14 cellular contexts compared by ENCODE assay signal in the genomic region with DNA sequence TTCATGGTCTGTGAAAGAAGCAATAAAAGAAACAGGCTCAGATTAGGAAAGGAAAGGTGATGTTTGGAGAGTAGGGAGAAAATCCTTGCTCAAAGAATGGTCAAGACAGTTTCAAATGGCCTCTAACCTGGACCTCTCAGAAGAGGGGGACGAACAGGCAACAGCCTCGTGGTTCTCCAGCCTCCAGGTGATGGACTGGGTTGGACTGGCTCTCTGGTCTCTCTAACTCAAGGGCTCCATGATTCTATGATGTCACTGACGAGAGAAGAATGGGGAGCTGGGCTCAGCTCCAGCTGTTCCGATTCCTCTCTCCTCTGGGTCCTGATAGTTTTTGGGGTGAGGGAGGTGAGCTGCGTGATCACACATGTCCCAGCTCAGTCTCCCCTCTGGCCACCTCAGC. TPM values are rescaled to one million over a fixed set of nuclear protein-coding genes. Genes with fewer than 3 reads are reported as not detected.
DNase-seq lines count a peak whose midpoint lies in the region; ATAC-seq and TF ChIP-seq lines count a peak whose summit lies in the region.
"Had no signal": no experiment of that assay in that cellular context is flagged by ENCODE, and none has a peak within 500 bp of the region (broad histone marks: within the 10 kb centered on the region; RNA-seq: fewer than 3 reads in every experiment).

A gene (plus strand): TSS at position 301 of the 400 bp plus-strand sequence. CDS start 327 bp downstream, outside the sequence.

- no peak within 1 kb of the TSS for H3K4me3 ChIP-seq in mammary epithelial cell (replicated peaks in 1 of 3; ENCODE audit: insufficient read depth in 1 of 3, low read depth in 2 of 3, low read length in 3 of 3)
- H3K4me3 ChIP-seq in kidney epithelial cell (ENCODE audit: low read depth, low read length) = no peak within 1 kb of the TSS
- H3K4me3 ChIP-seq in thymus (ENCODE audit: low read length) = no peak within 1 kb of the TSS

- H3K36me3 ChIP-seq in mammary epithelial cell (ENCODE audit: insufficient read depth, low read length) (peaks cover 23% of the 10 kb centered on the region), kidney epithelial cell (ENCODE audit: control insufficient read depth, insufficient read depth, low read length) (peaks cover 4% of the 10 kb centered on the region), thymus (ENCODE audit: control insufficient read depth, insufficient read depth) (peaks cover 11% of the 10 kb centered on the region)

- H3K36me3 Mint-ChIP-seq in activated CD4-positive, alpha-beta T cell treated with anti-CD3 and anti-CD28 coated beads for 36 hours (ENCODE audit: low read depth) = peaks cover 51% of the 10 kb centered on the region

- H3K27me3 Mint-ChIP-seq in activated CD4-positive, alpha-beta T cell treated with anti-CD3 and anti-CD28 coated beads for 36 hours = no peaks in the 10 kb centered on the region
- H3K27me3 Mint-ChIP-seq: activated naive CD8-positive, alpha-beta T cell had no signal

- no peaks in the 10 kb centered on the region for H3K27me3 ChIP-seq in mammary epithelial cell (ENCODE audit: insufficient read depth, low read length)
- H3K27me3 ChIP-seq in kidney epithelial cell (ENCODE audit: control insufficient read depth, insufficient read depth, low read length) = no peaks in the 10 kb centered on the region
- H3K27me3 ChIP-seq in thymus (ENCODE audit: control insufficient read depth, insufficient read depth) = no peaks in the 10 kb centered on the region

- TF ChIP-seq CTCF in mammary epithelial cell (conservative IDR thresholded peaks at IDR 0.05 in 1 of 2, IDR thresholded peaks at IDR 0.05 in 1 of 2; ENCODE audit: extremely low read depth in 1 of 2, insufficient read depth in 1 of 2, low read depth in 1 of 2, low read length in 2 of 2) (no peak), kidney epithelial cell (IDR thresholded peaks at IDR 0.05; ENCODE audit: insufficient read depth, low read length, poor library complexity, severe bottlenecking) (no peak)

- H3K9me3 Mint-ChIP-seq in activated CD4-positive, alpha-beta T cell treated with anti-CD3 and anti-CD28 coated beads for 36 hours (ENCODE audit: low read depth) = peaks cover 5% of the 10 kb centered on the region

- 100% methylated on average over 2 of the region's 5 CpGs for WGBS in mammary epithelial cell (ENCODE audit: low coverage, missing lambda C conversion rate)
- WGBS in thymus = 99% methylated on average over 5 of the region's 5 CpGs

- POLR2A ChIA-PET in activated CD4-positive, alpha-beta T cell treated with anti-CD3 and anti-CD28 coated beads for 36 hours (lab: Charles Lee) = no interaction called here

- H3K4me1 Mint-ChIP-seq in activated CD4-positive, alpha-beta T cell treated with anti-CD3 and anti-CD28 coated beads for 36 hours = peaks cover 1% of the 10 kb centered on the region
- H3K4me1 Mint-ChIP-seq: nephron progenitor cell had no signal

- H4K20me1 ChIP-seq in mammary epithelial cell (ENCODE audit: insufficient read depth, low read length) = no peaks in the 10 kb centered on the region

- no peaks in the 10 kb centered on the region for H3K4me1 ChIP-seq in mammary epithelial cell (ENCODE audit: insufficient read depth, low read length)
- H3K4me1 ChIP-seq in thymus (ENCODE audit: control insufficient read depth, insufficient read depth, low read length) = no peaks in the 10 kb centered on the region

- no peak within 1 kb of the TSS for H3K4me3 Mint-ChIP-seq in activated CD4-positive, alpha-beta T cell treated with anti-CD3 and anti-CD28 coated beads for 36 hours
- H3K4me3 Mint-ChIP-seq: activated naive CD8-positive, alpha-beta T cell; nephron progenitor cell; stimulated activated effector memory CD8-positive, alpha-beta T cell treated with anti-CD3 and anti-CD28 coated beads, Interleukin-12 subunit alpha, Interleukin-12 subunit beta, amount 100 ng/mL, for 72 hours had no signal

- dilution Hi-C loops in mammary epithelial cell (cut with HindIII; ENCODE audit: low sequenced_read_pairs) = no loop called here

- H3K4me2 ChIP-seq in mammary epithelial cell (ENCODE audit: insufficient read depth, low read depth, low read length) = no peak within 1 kb of the TSS

- CTCF ChIA-PET in activated CD4-positive, alpha-beta T cell treated with anti-CD3 and anti-CD28 coated beads for 36 hours (lab: Charles Lee) = interaction anchor here (0.7 kb wide), 1 partner anchor 12 kb away, joined by 4 read pairs; no protein-coding TSS in a partner anchor
- CTCF ChIA-PET in mammary epithelial cell (lab: Charles Lee; ENCODE audit: low non-redundant PET) = no interaction called here

- DNase-seq in activated CD4-positive, alpha-beta T cell treated with anti-CD3 and anti-CD28 coated beads for 36 hours = no peak
- no peak for DNase-seq in activated CD4-positive, alpha-beta T cell treated with anti-CD3 and anti-CD28 coated beads, Interleukin-2, amount 50 U/mL, for 1 hour
- no peak for DNase-seq in mammary epithelial cell
- no peak for DNase-seq in kidney epithelial cell (ENCODE audit: low read depth)
- no peak for DNase-seq in NCI-H1930 (lab: John Stamatoyannopoulos, UW)
- DNase-seq in NCI-H1092 treated with DMSO at 0.1 percent for 48 hours (lab: John Stamatoyannopoulos, UW) = no peak
- DNase-seq in activated gamma-delta T cell (lab: John Stamatoyannopoulos, UW) = no peak
- DNase-seq: DMS79, NCI-H1092, NCI-H748 treated with DMSO at 0.1 percent for 48 hours, nephron progenitor cell had no signal

- H3K27ac ChIP-seq in mammary epithelial cell (ENCODE audit: insufficient read depth, low read depth, low read length) (no peak within 1 kb of the TSS), thymus (ENCODE audit: low read depth) (no peak within 1 kb of the TSS)

- no peaks in the 10 kb centered on the region for H3K9me3 ChIP-seq in mammary epithelial cell (replicated peaks; ENCODE audit: insufficient read depth, low read length)
- H3K9me3 ChIP-seq in thymus (ENCODE audit: control insufficient read depth) = no peaks in the 10 kb centered on the region

- in situ Hi-C loops in mammary epithelial cell (cut with MboI; ENCODE audit: low sequenced_read_pairs in 2 of 2) = no loop called here

- peaks cover 5% of the 10 kb centered on the region for H3K79me2 ChIP-seq in mammary epithelial cell (ENCODE audit: insufficient read depth, low read length)

- ATAC-seq in activated CD4-positive, alpha-beta T cell treated with anti-CD3 and anti-CD28 coated beads for 36 hours = no peak
- ATAC-seq: stimulated activated effector memory CD8-positive, alpha-beta T cell treated with anti-CD3 and anti-CD28 coated beads, Interleukin-12 subunit alpha, Interleukin-12 subunit beta, amount 100 ng/mL, for 72 hours had no signal

- intact Hi-C loops in activated CD4-positive, alpha-beta T cell treated with anti-CD3 and anti-CD28 coated beads for 36 hours (cut with DNase I, micrococcal nuclease) = no loop called here
- intact Hi-C loops in mammary epithelial cell (cut with micrococcal nuclease) = no loop called here

- H2AFZ ChIP-seq in mammary epithelial cell (ENCODE audit: low read depth, low read length) = no peak within 1 kb of the TSS

- BruUV-seq in mammary epithelial cell (replicated peaks; lab: Mats Ljungman, UMichigan) = no TSS peak

- no peak within 1 kb of the TSS for H3K27ac Mint-ChIP-seq in activated CD4-positive, alpha-beta T cell treated with anti-CD3 and anti-CD28 coated beads for 36 hours
- H3K27ac Mint-ChIP-seq: activated naive CD8-positive, alpha-beta T cell; nephron progenitor cell; stimulated activated effector memory CD8-positive, alpha-beta T cell treated with anti-CD3 and anti-CD28 coated beads, Interleukin-12 subunit alpha, Interleukin-12 subunit beta, amount 100 ng/mL, for 72 hours had no signal

- no peak within 1 kb of the TSS for H3K9ac ChIP-seq in mammary epithelial cell (ENCODE audit: insufficient read depth, low read length)

RNA-seq across cellular contexts. Expression of the gene that starts here (rescaled TPM):
- total RNA-seq in activated CD4-positive, alpha-beta T cell treated with anti-CD3 and anti-CD28 coated beads for 36 hours = 10 to 100 TPM; 10.0 to 14.2 TPM
- total RNA-seq in mammary epithelial cell (10 to 100 TPM in 1 of 2 donors, 1 to 10 TPM in 1; 2.7 to 13.3 TPM), kidney epithelial cell (18.3 and 26.4 TPM in 2 replicates)
- polyA plus RNA-seq in mammary epithelial cell (19.2 TPM), thymus (51.6 TPM)
- 35.2 TPM for polyA minus RNA-seq in mammary epithelial cell
